11 cellular contexts compared by ENCODE assay signal in the genomic region with DNA sequence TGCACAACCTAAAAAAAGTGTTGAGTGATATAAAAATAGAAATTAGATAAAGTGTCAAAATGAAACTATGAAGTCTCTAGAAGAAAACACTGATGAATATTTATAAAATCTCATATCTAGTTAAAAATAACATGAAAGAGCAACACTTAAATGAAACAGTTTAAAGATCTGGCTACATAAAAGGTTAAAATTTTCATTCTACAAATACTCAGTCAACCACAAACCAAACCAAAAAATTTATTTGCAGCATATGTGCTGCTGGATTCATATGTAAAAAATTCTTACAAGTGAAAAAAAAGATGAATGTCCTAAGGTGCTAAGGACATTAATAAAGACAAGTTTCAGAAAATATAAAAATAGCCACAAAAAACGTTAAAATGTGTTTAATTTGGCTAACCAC.
"Had no signal": no experiment of that assay in that cellular context is flagged by ENCODE, and none has a peak within 500 bp of the region (broad histone marks: within the 10 kb centered on the region; RNA-seq: fewer than 3 reads in every experiment).

No MANE protein-coding gene starts in this region.

- H3K4me1 ChIP-seq: HAP-1 had no signal

- DNase-seq: GM23248, GOT3, H7, H9, HCEC 1CT, HFFc6 had no signal

- H2AFZ ChIP-seq: GM23248, GM23338 had no signal

- FAIRE-seq: H1, H54 had no signal

- ATAC-seq: GM23338, HCT116 had no signal

- H3K9ac ChIP-seq: GM23248 had no signal

- H3K27ac ChIP-seq: GM23248 had no signal

- H3K36me3 ChIP-seq: HAP-1 had no signal

- H3K9me3 ChIP-seq: HAP-1 had no signal

- H3K4me3 ChIP-seq: GM23248, GM23338, HAP-1 had no signal

- H3K4me2 ChIP-seq: GM23338 had no signal
